Comparison of ENCODE assay signal across 8 cellular contexts in genomic region chr13:40920826-40921225, GRCh38.
A peak's percentile ranks its signal among the peaks of the same experiment; 100 is the strongest.
DNase-seq lines count a peak whose midpoint lies in the region; ATAC-seq and TF ChIP-seq lines count a peak whose summit lies in the region.

No MANE protein-coding gene starts in this region.

- H3K36me3 ChIP-seq in psoas muscle (ENCODE audit: insufficient read depth in 1 of 2, low read depth in 1 of 2) = no peaks in the 10 kb centered on the region

- H3K4me3 ChIP-seq in psoas muscle = peak overlapping the region; percentile 77

- 14 to 16% (median 16%) methylated on average over 5 of the region's 5 CpGs for WGBS in psoas muscle, 3 donors

- intact Hi-C loops in psoas muscle (cut with DNase I) = no loop called here

- ATAC-seq in psoas muscle (no peak), HG02623 (IDR thresholded peaks at IDR 0.05; ENCODE audit: unreplicated experiment) (no peak), GM19023 (IDR thresholded peaks at IDR 0.05; ENCODE audit: unreplicated experiment) (no peak)

- no peak for TF ChIP-seq CTCF in psoas muscle (IDR thresholded peaks at IDR 0.05)

- peak; percentile 63 for DNase-seq in ELR (ENCODE audit: low read depth)
- DNase-seq in SK-N-DZ (ENCODE audit: low spot score) = peak; percentile 5
- peak; percentile 42 for DNase-seq in fibroblast of gingiva (ENCODE audit: low read depth)
- DNase-seq in psoas muscle = no peak
- no peak for DNase-seq in NCI-H1048 (lab: John Stamatoyannopoulos, UW)
- no peak for DNase-seq in NCI-H1105 (lab: John Stamatoyannopoulos, UW)

- H3K4me1 ChIP-seq in psoas muscle = peaks cover 6% of the 10 kb centered on the region

- H3K9me3 ChIP-seq in psoas muscle = no peaks in the 10 kb centered on the region

- H3K27ac ChIP-seq in psoas muscle = peak overlapping the region; percentile 73

- no peaks in the 10 kb centered on the region for H3K27me3 ChIP-seq in psoas muscle (ENCODE audit: insufficient read depth in 3 of 3, low read length in 2 of 3)

Comparison
In these comparisons a context has a peak if more than half of its experiments do, and no peak if none do; other contexts are left out.
1. DNase-seq: peak in ELR (single experiment), SK-N-DZ (single experiment) and fibroblast of gingiva (single experiment); none in psoas muscle (0 of 2), NCI-H1048 (single experiment) and NCI-H1105 (single experiment).